1 cellular context compared by ENCODE assay signal in genomic region chr19:45322744-45323281, GRCh38.
TF ChIP-seq lines count a peak whose summit lies in the region.

Gene CKM, minus strand, starts transcription at chr19:45322875. Its CDS starts 3,162 bp downstream, at chr19:45319713.

TF ChIP-seq in GM23338, 12 proteins besides CTCF, POLR2A, EP300 and RAD21 (continued from another document):
- TF ChIP-seq ZNF462 (CRISPR knock-in tag; IDR thresholded peaks at IDR 0.05): no peak
- TF ChIP-seq ZNF331 (CRISPR knock-in tag; IDR thresholded peaks at IDR 0.05; ENCODE audit: low read depth): no peak
- no peak for TF ChIP-seq POLR2AphosphoS5 (IDR thresholded peaks at IDR 0.05; ENCODE audit: low read depth)
- no peak for TF ChIP-seq ZNF114 (CRISPR knock-in tag; IDR thresholded peaks at IDR 0.05)
- no peak for TF ChIP-seq CREB1 (CRISPR knock-in tag; IDR thresholded peaks at IDR 0.05; ENCODE audit: low read depth)
- no peak for TF ChIP-seq NANOG (IDR thresholded peaks at IDR 0.05; ENCODE audit: borderline replicate concordance)
- no peak for TF ChIP-seq REST (IDR thresholded peaks at IDR 0.05; ENCODE audit: unreplicated experiment)
